ENCODE assay signal across 15 cellular contexts in the genomic region with DNA sequence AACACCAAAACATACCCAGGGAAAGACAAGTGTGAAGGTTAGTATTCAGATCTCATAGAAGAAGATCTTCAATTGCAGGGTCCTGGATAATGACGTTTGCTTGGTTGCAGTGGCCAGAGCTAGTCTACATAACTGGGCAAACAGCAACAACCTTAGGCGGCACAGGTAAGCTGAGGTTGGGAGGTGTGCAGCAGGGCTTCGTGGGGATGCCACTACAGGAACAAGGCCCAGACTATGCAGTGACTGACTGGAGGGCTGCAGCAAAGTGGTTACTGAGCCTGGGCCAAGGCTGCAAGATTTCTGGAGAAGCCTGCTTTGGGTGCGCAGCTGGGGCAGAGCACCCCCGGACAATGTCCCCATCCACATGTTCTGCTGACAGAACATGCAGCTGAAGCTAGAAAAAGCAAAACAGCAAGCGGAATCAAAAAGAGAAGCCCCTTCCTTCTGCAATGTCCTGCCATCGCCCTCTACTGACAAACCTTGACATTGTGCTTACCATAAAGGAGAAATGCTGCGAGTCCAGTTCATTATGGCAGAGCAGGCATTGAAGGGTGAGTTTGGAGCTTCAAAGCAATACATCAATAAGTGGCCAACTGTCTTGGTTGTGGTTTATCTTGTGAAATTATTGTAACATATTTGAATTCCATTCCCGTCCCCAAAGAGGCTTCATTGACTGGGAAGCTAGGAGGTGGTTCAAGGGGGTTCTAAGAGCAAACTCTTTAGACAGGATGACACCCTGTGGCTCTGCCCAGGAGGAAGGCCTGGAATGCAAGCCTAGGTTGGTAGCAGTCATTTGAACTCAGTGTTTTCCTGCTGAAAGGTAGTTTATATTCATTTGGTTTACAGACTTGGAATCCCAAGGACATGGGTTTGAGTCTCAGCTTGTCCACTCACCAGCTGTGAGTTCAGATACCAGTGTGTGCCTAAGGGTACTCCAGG.
DNase-seq lines count a peak whose midpoint lies in the region; ATAC-seq and TF ChIP-seq lines count a peak whose summit lies in the region.
"Had no signal": no experiment of that assay in that cellular context is flagged by ENCODE, and none has a peak within 500 bp of the region (broad histone marks: within the 10 kb centered on the region; RNA-seq: fewer than 3 reads in every experiment).

No MANE protein-coding gene starts in this region.

- peak; percentile 79 for DNase-seq in GM23338 (ENCODE audit: low spot score)
- no peak for DNase-seq in Panc1 (ENCODE audit: low read depth, low spot score)
- DNase-seq in fibroblast of villous mesenchyme (ENCODE audit: low read depth), result no peak
- no peak for DNase-seq in spleen
- no peak for DNase-seq in activated CD8-positive, alpha-beta memory T cell treated with anti-CD3 and anti-CD28 coated beads, Interleukin-2, amount 50 U/mL, for 48 hours
- DNase-seq: activated CD4-positive, CD25-positive, alpha-beta regulatory T cell; activated naive CD8-positive, alpha-beta T cell treated with anti-CD3 and anti-CD28 coated beads, Interleukin-2, amount 10 ng/mL, durations not matched to agents 7 days and 5 days; gastrocnemius medialis; naive B cell; NCI-H510A treated with DMSO at 0.1 percent for 48 hours; stimulated activated CD4-positive, alpha-beta T cell treated with anti-CD3 and anti-CD28 coated beads, Interleukin-4, amount 100 ng/mL, for 4 hours; upper lobe of left lung had no signal

- H3K27ac ChIP-seq in BLaER1 (peak overlapping the region; percentile 79), GM23338 (ENCODE audit: low read depth) (no peak overlapping the region), Panc1 (ENCODE audit: low read length) (peak overlapping the region; percentile 3; the same call in 1 of the 2 replicates), spleen (no peak overlapping the region)
- H3K27ac ChIP-seq: gastrocnemius medialis, upper lobe of left lung had no signal

- no peaks in the 10 kb centered on the region for H3K36me3 ChIP-seq in BLaER1
- H3K36me3 ChIP-seq in GM23338 (ENCODE audit: insufficient read depth), result no peaks in the 10 kb centered on the region
- no peaks in the 10 kb centered on the region for H3K36me3 ChIP-seq in Panc1 (ENCODE audit: control insufficient read depth, insufficient read depth, low read length)
- H3K36me3 ChIP-seq in spleen, result no peaks in the 10 kb centered on the region
- H3K36me3 ChIP-seq: gastrocnemius medialis, upper lobe of left lung had no signal

- H3K4me2 ChIP-seq in BLaER1 (peak overlapping the region; percentile 88), GM23338 (no peak overlapping the region)

- H2AFZ ChIP-seq in GM23338, result peak overlapping the region; percentile 53; the same call in 1 of the 2 replicates

- H3K4me1 ChIP-seq in BLaER1, result peaks cover 98% of the 10 kb centered on the region
- H3K4me1 ChIP-seq in GM23338 (ENCODE audit: insufficient read depth), result no peaks in the 10 kb centered on the region
- peaks cover 17% of the 10 kb centered on the region for H3K4me1 ChIP-seq in Panc1 (ENCODE audit: control insufficient read depth, insufficient read depth, low read length)
- H3K4me1 ChIP-seq in spleen, result peaks cover 0 to 19% (median 10%) of the 10 kb centered on the region in 6 donors
- H3K4me1 ChIP-seq: gastrocnemius medialis had no signal

- no peaks in the 10 kb centered on the region for H3F3A ChIP-seq in GM23338 (replicated peaks; ENCODE audit: low read depth)

- no peak overlapping the region for H3K4me3 ChIP-seq in BLaER1
- H3K4me3 ChIP-seq in GM23338, result no peak overlapping the region
- no peak overlapping the region for H3K4me3 ChIP-seq in Panc1 (ENCODE audit: low read depth in 2 of 2, low read length in 2 of 2)
- H3K4me3 ChIP-seq in fibroblast of villous mesenchyme (ENCODE audit: low read depth, low read length), result no peak overlapping the region
- no peak overlapping the region for H3K4me3 ChIP-seq in spleen
- H3K4me3 ChIP-seq: gastrocnemius medialis, upper lobe of left lung had no signal

- H3K27ac Mint-ChIP-seq in GM23338, result no peak overlapping the region
- H3K27ac Mint-ChIP-seq: activated naive CD8-positive, alpha-beta T cell treated with anti-CD3 and anti-CD28 coated beads, Interleukin-2, amount 10 ng/mL, durations not matched to agents 7 days and 5 days had no signal

- TF ChIP-seq POLR2A in spleen (IDR thresholded peaks at IDR 0.05), result no peak

- 75 to 84% (median 82%) methylated on average over 9 of the region's 9 CpGs for WGBS in spleen, 5 donors

- H3K79me2 ChIP-seq in GM23338 (replicated peaks; ENCODE audit: insufficient read depth), result no peaks in the 10 kb centered on the region

- H3K27me3 ChIP-seq in BLaER1, result no peaks in the 10 kb centered on the region
- no peaks in the 10 kb centered on the region for H3K27me3 ChIP-seq in GM23338 (ENCODE audit: insufficient read depth)
- H3K27me3 ChIP-seq in Panc1 (ENCODE audit: control insufficient read depth, insufficient read depth, low read length), result no peaks in the 10 kb centered on the region
- H3K27me3 ChIP-seq in spleen (replicated peaks in 1 of 7), result no peaks in the 10 kb centered on the region
- H3K27me3 ChIP-seq: gastrocnemius medialis, upper lobe of left lung had no signal

- no peaks in the 10 kb centered on the region for H3K9me3 Mint-ChIP-seq in GM23338
- H3K9me3 Mint-ChIP-seq: activated naive CD8-positive, alpha-beta T cell treated with anti-CD3 and anti-CD28 coated beads, Interleukin-2, amount 10 ng/mL, durations not matched to agents 7 days and 5 days had no signal

- TF ChIP-seq CTCF in GM23338 (conservative IDR thresholded peaks at IDR 0.05; ENCODE audit: low read depth in 2 of 2) (peak; percentile 77 to 88), Panc1 (IDR thresholded peaks at IDR 0.05) (peak; percentile 35), fibroblast of villous mesenchyme (IDR thresholded peaks at IDR 0.05; ENCODE audit: insufficient read depth, low read depth, low read length) (peak; percentile 40), spleen (IDR thresholded peaks at IDR 0.05 in 8 of 11, conservative IDR thresholded peaks at IDR 0.05 in 3 of 11) (no peak)

- POLR2A ChIA-PET in Panc1 (lab: Charles Lee), result no interaction called here

- no peaks in the 10 kb centered on the region for H4K20me1 ChIP-seq in BLaER1
- H4K20me1 ChIP-seq in GM23338 (replicated peaks; ENCODE audit: insufficient read depth), result no peaks in the 10 kb centered on the region

- H3K27me3 Mint-ChIP-seq in GM23338 (ENCODE audit: insufficient read depth, low read depth, poor library complexity), result no peaks in the 10 kb centered on the region

- H3K4me1 Mint-ChIP-seq in GM23338, result no peaks in the 10 kb centered on the region; the same call in 2 of the 3 replicates

- CTCF ChIA-PET in Panc1 (lab: Charles Lee), result no interaction called here

- H3K4me3 Mint-ChIP-seq in GM23338, result no peak overlapping the region
- H3K4me3 Mint-ChIP-seq: activated naive CD8-positive, alpha-beta T cell treated with anti-CD3 and anti-CD28 coated beads, Interleukin-2, amount 10 ng/mL, durations not matched to agents 7 days and 5 days; naive B cell had no signal

- no TSS peak for BruUV-seq in Panc1 (replicated peaks; lab: Mats Ljungman, UMichigan)

- intact Hi-C loops in Panc1 (cut with micrococcal nuclease; ENCODE audit: unreplicated experiment) (no loop called here), spleen (cut with DNase I; ENCODE audit: low total_unique reads) (no loop called here)

- in situ Hi-C loops in Panc1 (cut with HindIII; ENCODE audit: low pct_unique_long_range_greater_than_20kb, low sequenced_read_pairs), result no loop called here

- peak; percentile 82 for ATAC-seq in GM23338
- no peak for ATAC-seq in Panc1
- no peak for ATAC-seq in GM19467 (IDR thresholded peaks at IDR 0.05; ENCODE audit: unreplicated experiment)
- no peak for ATAC-seq in HG02571 (IDR thresholded peaks at IDR 0.05; ENCODE audit: unreplicated experiment)
- ATAC-seq: gastrocnemius medialis had no signal

- no peaks in the 10 kb centered on the region for H3K36me3 Mint-ChIP-seq in GM23338 (ENCODE audit: low read depth)
- H3K36me3 Mint-ChIP-seq: activated naive CD8-positive, alpha-beta T cell treated with anti-CD3 and anti-CD28 coated beads, Interleukin-2, amount 10 ng/mL, durations not matched to agents 7 days and 5 days had no signal

- H3K9me2 ChIP-seq in GM23338 (ENCODE audit: insufficient read depth), result no peaks in the 10 kb centered on the region

- H3K9ac ChIP-seq in BLaER1, result no peak overlapping the region

- no peaks in the 10 kb centered on the region for H3K9me3 ChIP-seq in BLaER1
- no peaks in the 10 kb centered on the region for H3K9me3 ChIP-seq in Panc1 (ENCODE audit: control insufficient read depth, insufficient read depth, low read depth, low read length)
- no peaks in the 10 kb centered on the region for H3K9me3 ChIP-seq in spleen
- H3K9me3 ChIP-seq: gastrocnemius medialis, upper lobe of left lung had no signal

TF ChIP-seq in GM23338, 12 proteins besides CTCF, POLR2A, EP300 and RAD21 (continues in another document):
- TF ChIP-seq ETS1 (IDR thresholded peaks at IDR 0.05), result no peak
- no peak for TF ChIP-seq EZH2 (IDR thresholded peaks at IDR 0.05; ENCODE audit: low read depth, unreplicated experiment)

Comparison
In these comparisons a context has a peak if more than half of its experiments do, and no peak if none do; other contexts are left out.
1. H3K27ac ChIP-seq: peak in BLaER1 (single experiment) and Panc1 (single experiment); none in GM23338 (single experiment) and spleen (0 of 8).
2. CTCF ChIP-seq: peak in GM23338 (2 of 2), Panc1 (single experiment) and fibroblast of villous mesenchyme (single experiment); none in spleen (0 of 11).